Comparison of ENCODE assay signal across 8 cellular contexts in genomic region chr17:58525239-58525638, GRCh38. TPM values are rescaled to one million over a fixed set of nuclear protein-coding genes. Genes with fewer than 3 reads are reported as not detected.
DNase-seq lines count a peak whose midpoint lies in the region; ATAC-seq and TF ChIP-seq lines count a peak whose summit lies in the region.

No MANE protein-coding gene starts in this region.

- H3K27me3 ChIP-seq in foreskin keratinocyte (peaks cover 7% of the 10 kb centered on the region), ovary (no peaks in the 10 kb centered on the region)

- H3K36me3 ChIP-seq in ovary: no peaks in the 10 kb centered on the region

- peaks cover 28% of the 10 kb centered on the region for H3K4me1 Mint-ChIP-seq in WTC11

- no peak for TF ChIP-seq CTCF in WTC11 (IDR thresholded peaks at IDR 0.05)
- no peak for TF ChIP-seq CTCF in foreskin keratinocyte (conservative IDR thresholded peaks at IDR 0.05)
- TF ChIP-seq CTCF in ovary (IDR thresholded peaks at IDR 0.05): no peak

- CTCF ChIA-PET in WTC11 (lab: Charles Lee): no interaction called here

- H3K4me3 ChIP-seq in ovary: no peak overlapping the region

- POLR2A ChIA-PET in WTC11 (lab: Charles Lee): no interaction called here

- intact Hi-C loops in ovary (cut with DNase I): loop anchor here in 1 of 4 donors (10.0 kb wide), 1 partner anchor 480 kb away; no protein-coding TSS in a partner anchor

- DNase-seq in AG08395 (ENCODE audit: low spot score) (peak; percentile 82), WTC11 (ENCODE audit: low spot score) (no peak), foreskin keratinocyte (peak in 1 of 2 donors; percentile 28), ovary (peak in 3 of 5 donors; percentile 50 to 67 (median 63)), HuH-7 (ENCODE audit: low spot score) (no peak), NCI-H1105 treated with DMSO at 0.1 percent for 48 hours (lab: John Stamatoyannopoulos, UW) (no peak)
- no peak for DNase-seq in activated effector memory CD4-positive, alpha-beta T cell treated with Interleukin-2 at 50 U/mL for 16 hours
- no peak for DNase-seq in activated T-cell treated with anti-CD3 and anti-CD28 coated beads, Interleukin-2, amount 50 U/mL, for 1 hour

- H3K27ac Mint-ChIP-seq in WTC11: no peak overlapping the region; the same call in 1 of the 2 replicates

- no peak for TF ChIP-seq EP300 in ovary (IDR thresholded peaks at IDR 0.05)

- ATAC-seq in WTC11 (peak; percentile 18), foreskin keratinocyte (peak; percentile 14)

- peaks cover 5% of the 10 kb centered on the region for H3K27me3 Mint-ChIP-seq in WTC11 (ENCODE audit: low read depth)

- no peaks in the 10 kb centered on the region for H3K36me3 Mint-ChIP-seq in WTC11

- H3K27ac ChIP-seq in foreskin keratinocyte (no peak overlapping the region), ovary (peak overlapping the region in 1 of 2 donors; percentile 32)

- H3K4me3 Mint-ChIP-seq in WTC11: no peak overlapping the region

- H3K4me1 ChIP-seq in foreskin keratinocyte (peaks cover 5% of the 10 kb centered on the region), ovary (ENCODE audit: insufficient read depth) (peaks cover 5% of the 10 kb centered on the region)

- no peaks in the 10 kb centered on the region for H3K9me3 ChIP-seq in ovary

- no peak for TF ChIP-seq POLR2A in ovary (IDR thresholded peaks at IDR 0.05)

- WGBS in ovary, 3 donors: 16 to 29% (median 17%) methylated on average over 3 of the region's 3 CpGs

- no peaks in the 10 kb centered on the region for H3K9me3 Mint-ChIP-seq in WTC11

TF ChIP-seq in WTC11, 78 proteins besides CTCF, POLR2A, EP300 and RAD21:
- TF ChIP-seq ZNF317 (CRISPR knock-in tag; IDR thresholded peaks at IDR 0.05; ENCODE audit: borderline replicate concordance, low read depth): no peak
- TF ChIP-seq RORB (CRISPR knock-in tag; IDR thresholded peaks at IDR 0.05): no peak
- TF ChIP-seq SMAD3 (CRISPR knock-in tag; IDR thresholded peaks at IDR 0.05; ENCODE audit: borderline replicate concordance): no peak
- no peak for TF ChIP-seq ZNF232 (CRISPR knock-in tag; IDR thresholded peaks at IDR 0.05)
- no peak for TF ChIP-seq ZNF416 (CRISPR knock-in tag; IDR thresholded peaks at IDR 0.05)
- TF ChIP-seq JUN (CRISPR knock-in tag; IDR thresholded peaks at IDR 0.05): no peak
- TF ChIP-seq ELF4 (CRISPR knock-in tag; IDR thresholded peaks at IDR 0.05; ENCODE audit: low read depth): no peak
- TF ChIP-seq GTF2I (CRISPR knock-in tag; conservative IDR thresholded peaks at IDR 0.05): no peak
- TF ChIP-seq EMX1 (CRISPR knock-in tag; IDR thresholded peaks at IDR 0.05): no peak
- no peak for TF ChIP-seq GABPB1 (CRISPR knock-in tag; IDR thresholded peaks at IDR 0.05)
- TF ChIP-seq NFE2L1 (CRISPR knock-in tag; IDR thresholded peaks at IDR 0.05): no peak
- no peak for TF ChIP-seq ZBTB21 (CRISPR knock-in tag; IDR thresholded peaks at IDR 0.05; ENCODE audit: borderline replicate concordance)
- TF ChIP-seq, protein P1, sequence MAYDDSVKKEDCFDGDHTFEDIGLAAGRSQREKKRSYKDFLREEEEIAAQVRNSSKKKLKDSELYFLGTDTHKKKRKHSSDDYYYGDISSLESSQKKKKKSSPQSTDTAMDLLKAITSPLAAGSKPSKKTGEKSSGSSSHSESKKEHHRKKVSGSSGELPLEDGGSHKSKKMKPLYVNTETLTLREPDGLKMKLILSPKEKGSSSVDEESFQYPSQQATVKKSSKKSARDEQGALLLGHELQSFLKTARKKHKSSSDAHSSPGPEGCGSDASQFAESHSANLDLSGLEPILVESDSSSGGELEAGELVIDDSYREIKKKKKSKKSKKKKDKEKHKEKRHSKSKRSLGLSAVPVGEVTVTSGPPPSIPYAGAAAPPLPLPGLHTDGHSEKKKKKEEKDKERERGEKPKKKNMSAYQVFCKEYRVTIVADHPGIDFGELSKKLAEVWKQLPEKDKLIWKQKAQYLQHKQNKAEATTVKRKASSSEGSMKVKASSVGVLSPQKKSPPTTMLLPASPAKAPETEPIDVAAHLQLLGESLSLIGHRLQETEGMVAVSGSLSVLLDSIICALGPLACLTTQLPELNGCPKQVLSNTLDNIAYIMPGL (CRISPR knock-in tag; IDR thresholded peaks at IDR 0.05): no peak
- no peak for TF ChIP-seq ZNF671 (CRISPR knock-in tag; IDR thresholded peaks at IDR 0.05)

RNA-seq across cellular contexts. Expression of gene MTMR4, which starts 10.8 kb away (rescaled TPM):
- total RNA-seq in WTC11 (2021) (30.2 to 32.5 TPM (median 30.8 TPM) in 3 replicates), foreskin keratinocyte (32.2 and 32.9 TPM in 2 replicates), ovary (10 to 100 TPM; 23.8 to 60.1 (median 27.7) TPM)
- polyA plus RNA-seq in foreskin keratinocyte (5.6 and 6.7 TPM in 2 replicates), ovary (10 to 100 TPM; 14.5 to 28.7 TPM)

RNA-seq across cellular contexts. Expression of gene HSF5, which starts 37.0 kb away (rescaled TPM):
- total RNA-seq in WTC11 (2021) (0.07 to 0.11 TPM (median 0.09 TPM) in 3 replicates), foreskin keratinocyte (not detected in 2 replicates), ovary (not detected)
- polyA plus RNA-seq in foreskin keratinocyte (0.01 TPM in 2 replicates), ovary (under 1 TPM; 0.05 TPM)

Comparison
In these comparisons a context has a peak if more than half of its experiments do, and no peak if none do; other contexts are left out.
1. DNase-seq: peak in AG08395 (single experiment) and ovary (3 of 5); none in WTC11 (single experiment), activated effector memory CD4-positive, alpha-beta T cell treated with Interleukin-2 at 50 U/mL for 16 hours (single experiment), HuH-7 (single experiment), NCI-H1105 treated with DMSO at 0.1 percent for 48 hours (single experiment) and activated T-cell treated with anti-CD3 and anti-CD28 coated beads, Interleukin-2, amount 50 U/mL, for 1 hour (single experiment).